15 cellular contexts compared by ENCODE assay signal in genomic region chr10:1074063-1074747, GRCh38. TPM values are rescaled to one million over a fixed set of nuclear protein-coding genes. Genes with fewer than 3 reads are reported as not detected.
DNase-seq lines count a peak whose midpoint lies in the region; ATAC-seq and TF ChIP-seq lines count a peak whose summit lies in the region.
"Had no signal": no experiment of that assay in that cellular context is flagged by ENCODE, and none has a peak within 500 bp of the region (broad histone marks: within the 10 kb centered on the region; RNA-seq: fewer than 3 reads in every experiment).

No MANE protein-coding gene starts in this region.

- no peak for TF ChIP-seq POLR2A in esophagus muscularis mucosa (IDR thresholded peaks at IDR 0.05; ENCODE audit: low read depth)

- H3K4me1 ChIP-seq in KMS-11 (ENCODE audit: low read depth, poor library complexity, severe bottlenecking) (no peaks in the 10 kb centered on the region), esophagus muscularis mucosa (peaks cover 0 to 5% (median 2%) of the 10 kb centered on the region in 4 donors)

- intact Hi-C loops in esophagus muscularis mucosa (cut with DNase I), result no loop called here

- DNase-seq in GM10248 (ENCODE audit: extremely low spot score) (no peak), nephron progenitor cell (no peak), HK-2 (ENCODE audit: unreplicated experiment) (no peak), H7 (no peak), esophagus muscularis mucosa (ENCODE audit: extremely low spot score) (no peak)
- no peak for DNase-seq in effector memory CD8-positive, alpha-beta T cell
- DNase-seq: activated B cell treated with CpG ODN at 0.5 μM for 24 hours; activated gamma-delta T cell; NCI-H2171 treated with DMSO at 0.1 percent for 48 hours; posterior cingulate gyrus; stimulated activated CD4-positive, alpha-beta T cell treated with anti-CD3 and anti-CD28 coated beads, Interleukin-2, amount 100 ng/mL, for 48 hours had no signal

- TF ChIP-seq EP300 in esophagus muscularis mucosa (IDR thresholded peaks at IDR 0.05), result no peak

- ATAC-seq in effector memory CD8-positive, alpha-beta T cell (replicated peaks), result peak; percentile 24

- H3K4me3 ChIP-seq in KMS-11 (IDR thresholded peaks at IDR 0.05; ENCODE audit: insufficient read depth, low read depth, low read length) (no peak overlapping the region), H7 (ENCODE audit: insufficient read depth, low read depth, low read length) (no peak overlapping the region), esophagus muscularis mucosa (no peak overlapping the region)
- H3K4me3 ChIP-seq: coronary artery had no signal

- H4K20me1 ChIP-seq in KMS-11 (ENCODE audit: insufficient read depth), result no peaks in the 10 kb centered on the region

- no peaks in the 10 kb centered on the region for H3K27me3 Mint-ChIP-seq in effector memory CD8-positive, alpha-beta T cell
- peaks cover 5% of the 10 kb centered on the region for H3K27me3 Mint-ChIP-seq in nephron progenitor cell (ENCODE audit: low read depth, poor library complexity)
- H3K27me3 Mint-ChIP-seq: activated B cell treated with CpG ODN at 0.5 μM for 24 hours had no signal

- H3K4me3 Mint-ChIP-seq in effector memory CD8-positive, alpha-beta T cell, result peak overlapping the region in 1 of 2 donors; percentile 9
- no peak overlapping the region for H3K4me3 Mint-ChIP-seq in nephron progenitor cell
- H3K4me3 Mint-ChIP-seq: activated B cell treated with CpG ODN at 0.5 μM for 24 hours had no signal

- H3K79me2 ChIP-seq in KMS-11 (ENCODE audit: insufficient read depth, low read depth), result no peaks in the 10 kb centered on the region

- CTCF ChIA-PET in GM10248 (lab: Yijun Ruan, JAX), result no interaction called here

- peaks cover 50% of the 10 kb centered on the region for H3K36me3 Mint-ChIP-seq in effector memory CD8-positive, alpha-beta T cell (ENCODE audit: insufficient read depth)
- H3K36me3 Mint-ChIP-seq in nephron progenitor cell (ENCODE audit: low read depth), result peaks cover 50% of the 10 kb centered on the region

- no peaks in the 10 kb centered on the region for H3K27me3 ChIP-seq in KMS-11 (ENCODE audit: insufficient read depth, low read depth)
- no peaks in the 10 kb centered on the region for H3K27me3 ChIP-seq in H7 (ENCODE audit: control insufficient read depth, insufficient read depth, low read length)
- H3K27me3 ChIP-seq in esophagus muscularis mucosa, result no peaks in the 10 kb centered on the region

- H3K9ac ChIP-seq in KMS-11, result no peak overlapping the region

- H3K4me1 Mint-ChIP-seq in effector memory CD8-positive, alpha-beta T cell (ENCODE audit: low read depth in 2 of 2), result peaks cover 20 to 27% of the 10 kb centered on the region in 2 donors
- no peaks in the 10 kb centered on the region for H3K4me1 Mint-ChIP-seq in nephron progenitor cell

- H2AFZ ChIP-seq in KMS-11 (ENCODE audit: low read depth), result no peak overlapping the region

- peak overlapping the region; percentile 47 to 70 for H3K27ac Mint-ChIP-seq in effector memory CD8-positive, alpha-beta T cell
- H3K27ac Mint-ChIP-seq in nephron progenitor cell, result peak overlapping the region; percentile 78
- H3K27ac Mint-ChIP-seq: activated B cell treated with CpG ODN at 0.5 μM for 24 hours had no signal

- TF ChIP-seq CTCF in GM10248 (IDR thresholded peaks at IDR 0.05; ENCODE audit: control extremely low read depth, extremely low read depth, low read depth, missing control alignments) (peak; percentile 21), KMS-11 (conservative IDR thresholded peaks at IDR 0.05; ENCODE audit: low read depth, low read length) (0 out of 2 replicates have a peak, but pooled peaks have one; percentile 13), nephron progenitor cell (IDR thresholded peaks at IDR 0.05) (no peak), esophagus muscularis mucosa (IDR thresholded peaks at IDR 0.05) (no peak)

- H3K9me3 ChIP-seq in esophagus muscularis mucosa, result no peaks in the 10 kb centered on the region

- WGBS in esophagus muscularis mucosa, result 93% methylated on average over 23 of the region's 24 CpGs

- H3K4me2 ChIP-seq in KMS-11, result no peak overlapping the region

- no peaks in the 10 kb centered on the region for H3K9me3 Mint-ChIP-seq in effector memory CD8-positive, alpha-beta T cell
- H3K9me3 Mint-ChIP-seq in nephron progenitor cell, result no peaks in the 10 kb centered on the region
- H3K9me3 Mint-ChIP-seq: activated B cell treated with CpG ODN at 0.5 μM for 24 hours had no signal

- H3K27ac ChIP-seq in KMS-11 (no peak overlapping the region), esophagus muscularis mucosa (replicated peaks in 1 of 4) (no peak overlapping the region)
- H3K27ac ChIP-seq: coronary artery had no signal

- no peaks in the 10 kb centered on the region for H3K36me3 ChIP-seq in KMS-11 (ENCODE audit: insufficient read depth)
- H3K36me3 ChIP-seq in H7 (replicated peaks; ENCODE audit: control insufficient read depth, insufficient read depth, low read length), result no peaks in the 10 kb centered on the region; the same call in 1 of the 2 replicates
- peaks cover 22 to 58% (median 43%) of the 10 kb centered on the region in 4 donors for H3K36me3 ChIP-seq in esophagus muscularis mucosa

- POLR2A ChIA-PET in GM10248 (lab: Yijun Ruan, JAX), result no interaction called here

RNA-seq across cellular contexts. Expression of gene WDR37, which starts 18.0 kb away (rescaled TPM):
- total RNA-seq in H7 (2014; rRNA removed; shearing (Covaris generic)), result 8.4 and 9.7 TPM in 2 replicates
- total RNA-seq in esophagus muscularis mucosa, result 10 to 100 TPM in 3 of 4 donors, 1 to 10 TPM in 1; 9.1 to 17.2 (median 13.2) TPM

RNA-seq across cellular contexts. Expression of gene IDI1, which starts 25.3 kb away (rescaled TPM):
- total RNA-seq in H7 (2014; rRNA removed; shearing (Covaris generic)), result 102 and 115 TPM in 2 replicates
- total RNA-seq in esophagus muscularis mucosa, result 10 to 100 TPM; 16.8 to 33.3 (median 23.4) TPM

RNA-seq across cellular contexts. Expression of gene IDI2, which starts 48.5 kb away (rescaled TPM):
- total RNA-seq in H7 (2014; rRNA removed; shearing (Covaris generic)), result not detected in 2 replicates
- not detected for total RNA-seq in esophagus muscularis mucosa
- total RNA-seq: activated B cell treated with CpG ODN at 0.5 μM for 24 hours, LHCN-M2, lung microvascular endothelial cell had no signal

Comparison
In these comparisons a context has a peak if more than half of its experiments do, and no peak if none do; other contexts are left out.
1. CTCF ChIP-seq: peak in GM10248 (single experiment) and KMS-11 (single experiment); none in nephron progenitor cell (single experiment) and esophagus muscularis mucosa (0 of 3).